Comparison of ENCODE assay signal across 15 cellular contexts in the genomic region with DNA sequence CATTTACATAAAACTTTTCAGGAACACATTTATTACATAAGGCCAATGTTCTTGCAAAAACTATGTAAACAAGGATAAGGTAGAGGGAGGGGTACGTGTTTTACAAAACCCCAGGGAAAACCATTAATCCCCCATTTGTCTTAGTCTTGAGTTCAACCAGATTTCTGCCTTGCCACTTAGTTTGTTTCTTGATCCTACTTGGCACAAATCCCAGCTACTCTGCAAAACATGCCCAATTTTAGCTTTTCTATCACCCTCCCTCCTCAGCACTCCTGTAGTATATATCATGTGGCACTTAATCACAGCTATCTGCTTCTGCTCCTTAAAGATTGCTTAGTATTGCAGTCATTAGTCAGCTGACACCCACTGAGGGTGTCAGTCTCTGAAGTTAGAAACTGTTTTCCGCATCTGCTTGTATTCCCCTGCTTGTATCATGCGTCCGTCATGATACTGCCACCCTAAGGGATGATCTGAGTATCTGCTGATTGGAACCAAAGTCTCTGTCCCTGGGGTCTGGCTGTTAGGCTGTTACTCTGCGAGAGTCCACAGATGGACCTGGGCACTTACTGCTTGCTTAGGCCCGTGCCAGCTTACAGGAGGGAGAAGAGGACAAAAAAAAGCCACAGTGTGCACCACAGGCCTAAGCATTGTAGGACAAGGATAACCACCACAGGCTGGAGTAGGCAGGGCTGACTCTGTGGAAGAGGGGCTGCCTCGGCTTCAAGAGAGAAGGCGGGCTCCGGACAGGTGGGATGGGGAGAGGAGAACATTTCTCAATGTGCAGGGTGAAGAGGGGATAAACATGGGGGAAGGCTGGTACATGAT.
DNase-seq lines count a peak whose midpoint lies in the region; ATAC-seq and TF ChIP-seq lines count a peak whose summit lies in the region.
"Had no signal": no experiment of that assay in that cellular context is flagged by ENCODE, and none has a peak within 500 bp of the region (broad histone marks: within the 10 kb centered on the region; RNA-seq: fewer than 3 reads in every experiment).

No MANE protein-coding gene starts in this region.

- peaks cover 0 to 4% of the 10 kb centered on the region in 2 donors for H3K27me3 Mint-ChIP-seq in natural killer cell (ENCODE audit: low read depth in 2 of 2)
- H3K27me3 Mint-ChIP-seq: CD4-positive, alpha-beta T cell; stimulated activated memory B cell treated with anti-CD40 and anti-IgM and Interleukin-4, amounts not matched to agents 10 μg/mL and 1 μg/mL and 100 μg/mL, for 72 hours had no signal

- H3K27ac ChIP-seq in RWPE1: peak overlapping the region; percentile 49; the same call in 1 of the 2 replicates

- CTCF ChIA-PET in RWPE1 (lab: Yijun Ruan, JAX): interaction anchor here (0.8 kb wide), 1 partner anchor 24 kb away, joined by 3 read pairs; no protein-coding TSS in a partner anchor

- intact Hi-C loops in natural killer cell (cut with micrococcal nuclease): no loop called here

- no peak overlapping the region for H3K4me3 Mint-ChIP-seq in stimulated activated effector memory CD8-positive, alpha-beta T cell treated with anti-CD3 and anti-CD28 coated beads, Interleukin-12 subunit alpha, Interleukin-12 subunit beta, amount 100 ng/mL, for 72 hours
- no peak overlapping the region for H3K4me3 Mint-ChIP-seq in natural killer cell
- H3K4me3 Mint-ChIP-seq: CD4-positive, alpha-beta T cell; stimulated activated memory B cell treated with anti-CD40 and anti-IgM and Interleukin-4, amounts not matched to agents 10 μg/mL and 1 μg/mL and 100 μg/mL, for 72 hours had no signal

- H3K36me3 Mint-ChIP-seq in stimulated activated effector memory CD8-positive, alpha-beta T cell treated with anti-CD3 and anti-CD28 coated beads, Interleukin-12 subunit alpha, Interleukin-12 subunit beta, amount 100 ng/mL, for 72 hours: peaks cover 98% of the 10 kb centered on the region
- H3K36me3 Mint-ChIP-seq in natural killer cell: no peaks in the 10 kb centered on the region
- H3K36me3 Mint-ChIP-seq: activated naive CD4-positive, alpha-beta T cell treated with anti-CD3 and anti-CD28 coated beads, Interleukin-2, amount 50 U/mL, for 72 hours; stimulated activated memory B cell treated with anti-CD40 and anti-IgM and Interleukin-4, amounts not matched to agents 10 μg/mL and 1 μg/mL and 100 μg/mL, for 72 hours had no signal

- peaks cover 5% of the 10 kb centered on the region for H3K4me1 Mint-ChIP-seq in stimulated activated effector memory CD8-positive, alpha-beta T cell treated with anti-CD3 and anti-CD28 coated beads, Interleukin-12 subunit alpha, Interleukin-12 subunit beta, amount 100 ng/mL, for 72 hours
- no peaks in the 10 kb centered on the region for H3K4me1 Mint-ChIP-seq in natural killer cell
- H3K4me1 Mint-ChIP-seq: stimulated activated memory B cell treated with anti-CD40 and anti-IgM and Interleukin-4, amounts not matched to agents 10 μg/mL and 1 μg/mL and 100 μg/mL, for 72 hours had no signal

- H3K9me3 Mint-ChIP-seq in stimulated activated effector memory CD8-positive, alpha-beta T cell treated with anti-CD3 and anti-CD28 coated beads, Interleukin-12 subunit alpha, Interleukin-12 subunit beta, amount 100 ng/mL, for 72 hours: no peaks in the 10 kb centered on the region
- no peaks in the 10 kb centered on the region for H3K9me3 Mint-ChIP-seq in natural killer cell
- H3K9me3 Mint-ChIP-seq: activated naive CD4-positive, alpha-beta T cell treated with anti-CD3 and anti-CD28 coated beads, Interleukin-2, amount 50 U/mL, for 72 hours; CD4-positive, alpha-beta T cell; stimulated activated memory B cell treated with anti-CD40 and anti-IgM and Interleukin-4, amounts not matched to agents 10 μg/mL and 1 μg/mL and 100 μg/mL, for 72 hours had no signal

- POLR2A ChIA-PET in RWPE1 (lab: Yijun Ruan, JAX; ENCODE audit: low non-redundant PET): no interaction called here

- peak overlapping the region; percentile 57 for H3K27ac Mint-ChIP-seq in stimulated activated effector memory CD8-positive, alpha-beta T cell treated with anti-CD3 and anti-CD28 coated beads, Interleukin-12 subunit alpha, Interleukin-12 subunit beta, amount 100 ng/mL, for 72 hours
- H3K27ac Mint-ChIP-seq in natural killer cell: no peak overlapping the region
- H3K27ac Mint-ChIP-seq: CD4-positive, alpha-beta T cell; stimulated activated memory B cell treated with anti-CD40 and anti-IgM and Interleukin-4, amounts not matched to agents 10 μg/mL and 1 μg/mL and 100 μg/mL, for 72 hours had no signal

- DNase-seq in HCEC 1CT (peak; percentile 87), RWPE1 (ENCODE audit: low spot score) (no peak), fibroblast of gingiva (ENCODE audit: low read depth) (peak; percentile 69), NCI-H748 (lab: John Stamatoyannopoulos, UW; ENCODE audit: unreplicated experiment) (no peak), omental fat pad (ENCODE audit: low spot score) (no peak), natural killer cell (no peak)
- no peak for DNase-seq in stimulated activated effector memory CD8-positive, alpha-beta T cell treated with anti-CD3 and anti-CD28 coated beads, Interleukin-12 subunit alpha, Interleukin-12 subunit beta, amount 100 ng/mL, for 72 hours (ENCODE audit: low spot score in 2 of 2)
- DNase-seq: activated CD8-positive, alpha-beta memory T cell treated with anti-CD3 and anti-CD28 coated beads, Interleukin-2, amount 50 U/mL, for 48 hours; CD4-positive, alpha-beta T cell; GF-D8; kidney glomerular epithelial cell; SK-N-SH; stimulated activated CD4-positive, alpha-beta T cell treated with anti-CD3 and anti-CD28 coated beads, Interleukin-2, amount 100 ng/mL, for 48 hours had no signal

- ATAC-seq in stimulated activated effector memory CD8-positive, alpha-beta T cell treated with anti-CD3 and anti-CD28 coated beads, Interleukin-12 subunit alpha, Interleukin-12 subunit beta, amount 100 ng/mL, for 72 hours: no peak
- no peak for ATAC-seq in omental fat pad (ENCODE audit: low FRiP score)
- ATAC-seq in natural killer cell: no peak
- ATAC-seq: activated naive CD4-positive, alpha-beta T cell treated with anti-CD3 and anti-CD28 coated beads, Interleukin-2, amount 50 U/mL, for 72 hours; stimulated activated memory B cell treated with anti-CD40 and anti-IgM and Interleukin-4, amounts not matched to agents 10 μg/mL and 1 μg/mL and 100 μg/mL, for 72 hours had no signal

- TF ChIP-seq CTCF in RWPE1 (conservative IDR thresholded peaks at IDR 0.05; ENCODE audit: low read depth) (no peak), omental fat pad (IDR thresholded peaks at IDR 0.05) (no peak), natural killer cell (IDR thresholded peaks at IDR 0.05) (no peak)

Comparison
In these comparisons a context has a peak if more than half of its experiments do, and no peak if none do; other contexts are left out.
1. DNase-seq: peak in HCEC 1CT (single experiment) and fibroblast of gingiva (single experiment); none in RWPE1 (single experiment), stimulated activated effector memory CD8-positive, alpha-beta T cell treated with anti-CD3 and anti-CD28 coated beads, Interleukin-12 subunit alpha, Interleukin-12 subunit beta, amount 100 ng/mL, for 72 hours (0 of 2), NCI-H748 (single experiment), omental fat pad (single experiment) and natural killer cell (single experiment).